In the genomic region with DNA sequence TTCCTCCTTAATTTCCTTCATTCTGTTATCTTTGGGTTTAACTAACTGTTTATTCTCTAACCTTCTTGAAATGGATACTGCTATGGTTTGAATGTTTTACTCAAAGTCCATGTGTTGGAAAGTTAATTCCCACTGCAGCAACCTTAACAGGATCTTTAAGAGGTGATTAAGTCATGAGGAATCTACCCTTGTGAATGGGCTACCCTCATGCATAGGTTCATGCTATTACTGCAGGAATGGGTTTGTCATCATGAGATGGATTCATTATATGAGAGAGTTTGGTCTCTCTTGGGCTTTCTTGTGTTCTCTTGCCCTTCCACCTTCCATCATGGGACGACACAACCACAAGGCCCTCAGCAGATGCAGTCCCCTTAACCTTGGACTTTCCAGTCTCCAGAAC, we compare ENCODE assay signal across 25 cellular contexts.
DNase-seq lines count a peak whose midpoint lies in the region; FAIRE-seq and TF ChIP-seq lines count a peak whose summit lies in the region.
"Had no signal": no experiment of that assay in that cellular context is flagged by ENCODE, and none has a peak within 500 bp of the region (broad histone marks: within the 10 kb centered on the region; RNA-seq: fewer than 3 reads in every experiment).

No MANE protein-coding gene starts in this region.

- no peak for TF ChIP-seq POLR2A in H54 (IDR thresholded peaks at IDR 0.05; ENCODE audit: low read depth, low read length)
- TF ChIP-seq POLR2A in endothelial cell of umbilical vein (IDR thresholded peaks at IDR 0.05; ENCODE audit: low read depth, low read length), result no peak

- no peak overlapping the region for H3K18ac ChIP-seq in mesenchymal stem cell (ENCODE audit: low read depth in 1 of 2, low read length in 2 of 2)

- dilution Hi-C loops in endothelial cell of umbilical vein (cut with MboI; ENCODE audit: extremely low pct_ligation_motif_present, low sequenced_read_pairs), result no loop called here

- POLR2A ChIA-PET in endothelial cell of umbilical vein (lab: Charles Lee), result no interaction called here

- peak; percentile 12 for DNase-seq in H54 (ENCODE audit: insufficient read length, low spot score)
- DNase-seq in RPMI7951 (ENCODE audit: low read depth), result peak; percentile 0
- DNase-seq in endothelial cell of umbilical vein (ENCODE audit: low read depth, low spot score), result peak; percentile 38
- DNase-seq in mesenchymal stem cell, result peak; percentile 41
- no peak for DNase-seq in COR-L47 (lab: John Stamatoyannopoulos, UW)
- DNase-seq in NCI-H2196 (lab: John Stamatoyannopoulos, UW; ENCODE audit: unreplicated experiment), result no peak
- DNase-seq in Ammon's horn (ENCODE audit: low spot score), result no peak
- DNase-seq in anterior cingulate cortex (lab: John Stamatoyannopoulos, UW), result no peak
- DNase-seq: activated CD4-positive, alpha-beta T cell treated with anti-CD3 and anti-CD28 coated beads for 36 hours; activated naive CD8-positive, alpha-beta T cell treated with anti-CD3 and anti-CD28 coated beads for 36 hours; CD4-positive, alpha-beta memory T cell; GM23248; NCI-H1930; SHP77; stimulated activated CD4-positive, alpha-beta T cell treated with anti-CD3 and anti-CD28 coated beads, Interleukin-2, amount 100 ng/mL, for 48 hours; stimulated activated naive CD8-positive, alpha-beta T cell treated with anti-CD3 and anti-CD28 coated beads, Interleukin-15, Interleukin-2, amounts not matched to agents 100 U/mL and 50 U/mL, for 24 hours; tibial artery had no signal

- no peak overlapping the region for H2AK5ac ChIP-seq in mesenchymal stem cell (ENCODE audit: low read length, severe bottlenecking)

- H3K4me2 ChIP-seq in endothelial cell of umbilical vein (ENCODE audit: insufficient read depth, low read length) (peak overlapping the region; percentile 47), mesenchymal stem cell (ENCODE audit: low read length, poor library complexity, severe bottlenecking) (no peak overlapping the region)
- H3K4me2 ChIP-seq: smooth muscle cell had no signal

- no CpG with 5 or more reads among the region's 1 CpG for WGBS in mesenchymal stem cell

- H3K9ac ChIP-seq in endothelial cell of umbilical vein (replicated peaks; ENCODE audit: extremely low read depth, insufficient read depth, low read length) (no peak overlapping the region), mesenchymal stem cell (ENCODE audit: low read length) (no peak overlapping the region)
- H3K9ac ChIP-seq: GM23248 had no signal

- H3K79me2 ChIP-seq in endothelial cell of umbilical vein (ENCODE audit: control insufficient read depth, insufficient read depth, low read length), result no peaks in the 10 kb centered on the region

- H3K27me3 ChIP-seq in endothelial cell of umbilical vein (ENCODE audit: control insufficient read depth in 2 of 2, insufficient read depth in 2 of 2, low read length in 2 of 2) (no peaks in the 10 kb centered on the region), mesenchymal stem cell (ENCODE audit: control insufficient read depth in 1 of 2, insufficient read depth in 1 of 2, low read length in 2 of 2) (no peaks in the 10 kb centered on the region)
- H3K27me3 ChIP-seq: gastroesophageal sphincter, tibial artery had no signal

- H2AFZ ChIP-seq in endothelial cell of umbilical vein (ENCODE audit: low read depth, low read length), result peak overlapping the region; percentile 59
- no peak overlapping the region for H2AFZ ChIP-seq in mesenchymal stem cell (ENCODE audit: low read depth, low read length)
- H2AFZ ChIP-seq: GM23248 had no signal

- H3K79me1 ChIP-seq in mesenchymal stem cell (replicated peaks; ENCODE audit: low read length, poor library complexity, severe bottlenecking), result no peaks in the 10 kb centered on the region

- no peak for TF ChIP-seq CTCF in endothelial cell of umbilical vein (IDR thresholded peaks at IDR 0.05; ENCODE audit: extremely low read depth in 1 of 2, insufficient read depth in 1 of 2, low read depth in 1 of 2, low read length in 2 of 2)

- intact Hi-C loops in endothelial cell of umbilical vein (cut with micrococcal nuclease), result loop anchor here (10.0 kb wide), 1 partner anchor 247 kb away; no protein-coding TSS in a partner anchor

- no peak overlapping the region for H2BK15ac ChIP-seq in mesenchymal stem cell (ENCODE audit: low read depth, poor library complexity, severe bottlenecking)

- no peaks in the 10 kb centered on the region for H3K36me3 ChIP-seq in endothelial cell of umbilical vein (ENCODE audit: control insufficient read depth in 2 of 2, extremely low read depth in 1 of 2, insufficient read depth in 2 of 2, low read length in 2 of 2)
- no peaks in the 10 kb centered on the region for H3K36me3 ChIP-seq in mesenchymal stem cell (ENCODE audit: control insufficient read depth in 1 of 2, insufficient read depth in 2 of 2, low read depth in 1 of 2, low read length in 2 of 2)
- H3K36me3 ChIP-seq: gastroesophageal sphincter, prostate gland, tibial artery had no signal

- H2BK5ac ChIP-seq in mesenchymal stem cell (ENCODE audit: low read depth, low read length, poor library complexity, severe bottlenecking), result no peak overlapping the region

- H4K20me1 ChIP-seq in endothelial cell of umbilical vein (replicated peaks; ENCODE audit: control insufficient read depth, extremely low read depth, insufficient read depth, low read length), result no peaks in the 10 kb centered on the region

- no peak overlapping the region for H4K8ac ChIP-seq in mesenchymal stem cell (ENCODE audit: low read length)

- no peak overlapping the region for H3K23ac ChIP-seq in mesenchymal stem cell (ENCODE audit: low read length in 2 of 2)

- CTCF ChIA-PET in endothelial cell of umbilical vein (lab: Charles Lee), result no interaction called here

- peaks cover 9% of the 10 kb centered on the region for H3K4me1 ChIP-seq in endothelial cell of umbilical vein (ENCODE audit: control insufficient read depth, extremely low read depth, insufficient read depth, low read length)
- peaks cover 1% of the 10 kb centered on the region for H3K4me1 ChIP-seq in mesenchymal stem cell (ENCODE audit: control insufficient read depth, insufficient read depth, low read depth, low read length)
- H3K4me1 ChIP-seq: gastroesophageal sphincter, prostate gland, tibial artery had no signal

- FAIRE-seq in H54 (lab: Jason Lieb, UNC) (peak; percentile 95), endothelial cell of umbilical vein (lab: Jason Lieb, UNC) (peak; percentile 4)
- FAIRE-seq: GM12892, GM19239, K562, TTC549 had no signal

- H2BK120ac ChIP-seq in mesenchymal stem cell (ENCODE audit: low read depth, low read length), result no peak overlapping the region

- H3K27ac ChIP-seq in endothelial cell of umbilical vein (ENCODE audit: insufficient read depth, low read depth, low read length) (no peak overlapping the region), mesenchymal stem cell (ENCODE audit: low read length, poor library complexity, severe bottlenecking) (no peak overlapping the region)
- H3K27ac ChIP-seq: gastroesophageal sphincter, GM23248, HL-60, prostate gland, tibial artery had no signal

- no peak overlapping the region for H2BK12ac ChIP-seq in mesenchymal stem cell (ENCODE audit: low read length in 2 of 2)

- H3K9me1 ChIP-seq in endothelial cell of umbilical vein (replicated peaks; ENCODE audit: control insufficient read depth, extremely low read depth, insufficient read depth, low read length), result no peaks in the 10 kb centered on the region

- H3K4me3 ChIP-seq in endothelial cell of umbilical vein (replicated peaks in 1 of 3; ENCODE audit: insufficient read depth in 1 of 3, low read depth in 1 of 3, low read length in 3 of 3) (no peak overlapping the region), mesenchymal stem cell (ENCODE audit: insufficient read depth in 1 of 2, low read depth in 1 of 2, low read length in 2 of 2) (no peak overlapping the region)
- H3K4me3 ChIP-seq: gastroesophageal sphincter, GM23248, K562, prostate gland, smooth muscle cell, tibial artery had no signal

- no TSS peak for BruUV-seq in endothelial cell of umbilical vein (replicated peaks; lab: Mats Ljungman, UMichigan)

- no peak overlapping the region for H3K14ac ChIP-seq in mesenchymal stem cell (ENCODE audit: low read length in 2 of 2)

- no peak overlapping the region for H4K91ac ChIP-seq in mesenchymal stem cell (ENCODE audit: low read length)

- no peak overlapping the region for H3K4ac ChIP-seq in mesenchymal stem cell (ENCODE audit: low read depth in 1 of 2, low read length in 2 of 2)

- H3K9me3 ChIP-seq in endothelial cell of umbilical vein (replicated peaks; ENCODE audit: control insufficient read depth, insufficient read depth, low read length) (no peaks in the 10 kb centered on the region), mesenchymal stem cell (ENCODE audit: control insufficient read depth, low read length) (no peaks in the 10 kb centered on the region)
- H3K9me3 ChIP-seq: gastroesophageal sphincter, prostate gland, tibial artery had no signal

TF ChIP-seq in endothelial cell of umbilical vein, 7 proteins besides CTCF, POLR2A, EP300 and RAD21:
- TF ChIP-seq POLR2AphosphoS5 (IDR thresholded peaks at IDR 0.05; ENCODE audit: insufficient read depth, low read depth, low read length) (no peak), MYC (IDR thresholded peaks at IDR 0.05; ENCODE audit: low read depth, low read length) (no peak), EZH2 (IDR thresholded peaks at IDR 0.05; ENCODE audit: borderline replicate concordance, low read depth, low read length, severe bottlenecking) (no peak), GATA2 (IDR thresholded peaks at IDR 0.05; ENCODE audit: insufficient read depth, insufficient read length, low read depth, low read length) (no peak), FOS (IDR thresholded peaks at IDR 0.05; ENCODE audit: borderline replicate concordance, insufficient read depth, low read length) (peak; percentile 9), JUN (IDR thresholded peaks at IDR 0.05; ENCODE audit: borderline replicate concordance, insufficient read depth, insufficient read length, low read depth) (no peak)
- TF ChIP-seq, protein P1, sequence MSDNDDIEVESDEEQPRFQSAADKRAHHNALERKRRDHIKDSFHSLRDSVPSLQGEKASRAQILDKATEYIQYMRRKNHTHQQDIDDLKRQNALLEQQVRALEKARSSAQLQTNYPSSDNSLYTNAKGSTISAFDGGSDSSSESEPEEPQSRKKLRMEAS (IDR thresholded peaks at IDR 0.05; ENCODE audit: insufficient read depth, insufficient read length), result no peak

Comparison
In these comparisons a context has a peak if more than half of its experiments do, and no peak if none do; other contexts are left out.
1. DNase-seq: peak in H54 (single experiment), RPMI7951 (single experiment), endothelial cell of umbilical vein (single experiment) and mesenchymal stem cell (single experiment); none in COR-L47 (single experiment), NCI-H2196 (single experiment), Ammon's horn (single experiment) and anterior cingulate cortex (0 of 58).